In genomic region chr14:54291491-54292191, GRCh38 we compare ENCODE assay signal across 17 cellular contexts.
A peak's percentile ranks its signal among the peaks of the same experiment; 100 is the strongest.
DNase-seq lines count a peak whose midpoint lies in the region; ATAC-seq, FAIRE-seq and TF ChIP-seq lines count a peak whose summit lies in the region.
"Had no signal": no experiment of that assay in that cellular context is flagged by ENCODE, and none has a peak within 500 bp of the region (broad histone marks: within the 10 kb centered on the region; RNA-seq: fewer than 3 reads in every experiment).

No MANE protein-coding gene starts in this region.

- H3K36me3 ChIP-seq in ACC112 (ENCODE audit: insufficient read depth, low read length) (no peaks in the 10 kb centered on the region), H1 (ENCODE audit: control insufficient read depth in 2 of 4, insufficient read depth in 4 of 4, low read length in 3 of 4) (no peaks in the 10 kb centered on the region), left lung (no peaks in the 10 kb centered on the region)

- no peaks in the 10 kb centered on the region for H3K9me3 Mint-ChIP-seq in activated CD4-positive, alpha-beta T cell treated with anti-CD3 and anti-CD28 coated beads for 36 hours (ENCODE audit: low read depth)

- H4K8ac ChIP-seq in H1 (ENCODE audit: extremely low read depth, insufficient read depth, low read length): no peak overlapping the region

- H3K27ac Mint-ChIP-seq in activated CD4-positive, alpha-beta T cell treated with anti-CD3 and anti-CD28 coated beads for 36 hours: no peak overlapping the region
- H3K27ac Mint-ChIP-seq: IgD-negative memory B cell; stimulated activated naive B cell treated with anti-CD40 and anti-IgM and Interleukin-4, amounts not matched to agents 10 μg/mL and 1 μg/mL and 100 μg/mL, for 72 hours had no signal

- ATAC-seq in left lung (peak; percentile 35), HG03108 (IDR thresholded peaks at IDR 0.05; ENCODE audit: unreplicated experiment) (no peak), HG03196 (IDR thresholded peaks at IDR 0.05; ENCODE audit: unreplicated experiment) (no peak)
- ATAC-seq in activated CD4-positive, alpha-beta T cell treated with anti-CD3 and anti-CD28 coated beads for 36 hours: no peak
- ATAC-seq: activated T-cell treated with anti-CD3 and anti-CD28 coated beads, Interleukin-2, amount 50 U/mL, for 4 hours; SK-N-SH treated with all-trans-retinoic acid at 6 μM for 48 hours; stimulated activated naive B cell treated with anti-CD40 and anti-IgM and Interleukin-4, amounts not matched to agents 10 μg/mL and 1 μg/mL and 100 μg/mL, for 72 hours had no signal

- peaks cover 17% of the 10 kb centered on the region; the same call in 1 of the 2 replicates for H3K27me3 ChIP-seq in ACC112 (ENCODE audit: insufficient read depth, low read length)
- H3K27me3 ChIP-seq in H1 (replicated peaks in 1 of 4; ENCODE audit: control insufficient read depth in 3 of 4, extremely low read depth in 1 of 4, insufficient read depth in 3 of 4, low read length in 3 of 4): no peaks in the 10 kb centered on the region
- no peaks in the 10 kb centered on the region for H3K27me3 ChIP-seq in left lung

- H2AK5ac ChIP-seq in H1 (ENCODE audit: low read depth, low read length): no peak overlapping the region

- H4K91ac ChIP-seq in H1 (replicated peaks; ENCODE audit: insufficient read length, low read length): no peak overlapping the region

- H3K79me2 ChIP-seq in ACC112 (ENCODE audit: control insufficient read depth, insufficient read depth, low read length, unreplicated experiment) (no peaks in the 10 kb centered on the region), H1 (ENCODE audit: control insufficient read depth in 1 of 2, insufficient read depth in 2 of 2, low read length in 2 of 2) (no peaks in the 10 kb centered on the region)

- no peak overlapping the region for H2BK120ac ChIP-seq in H1 (replicated peaks; ENCODE audit: low read depth, low read length)

- H3K79me1 ChIP-seq in H1 (ENCODE audit: low read depth, low read length): no peaks in the 10 kb centered on the region

- POLR2A ChIA-PET in H1 (lab: Charles Lee; ENCODE audit: partially characterized antibody): no interaction called here
- POLR2A ChIA-PET in activated CD4-positive, alpha-beta T cell treated with anti-CD3 and anti-CD28 coated beads for 36 hours (lab: Charles Lee): no interaction called here

- FAIRE-seq in H1 (lab: Jason Lieb, UNC): no peak
- FAIRE-seq: endometrium, GM12891 had no signal

- 49% methylated on average over 11 of the region's 11 CpGs; no CpG with 5 or more reads in 1 of the 2 experiments for WGBS in H1 (ENCODE audit: extremely low coverage in 1 of 2, insufficient coverage in 1 of 2, insufficient read length in 1 of 2, insufficient replicate concordance in 2 of 2, low coverage in 1 of 2, low lambda C conversion rate in 2 of 2, missing lambda C conversion rate in 1 of 2), 2 experiments

- TF ChIP-seq CTCF in H1 (IDR thresholded peaks at IDR 0.05; ENCODE audit: control extremely low read depth in 1 of 3, insufficient read depth in 1 of 3, low read depth in 1 of 3, low read length in 3 of 3): no peak
- TF ChIP-seq CTCF in left lung (IDR thresholded peaks at IDR 0.05): no peak

- H3K4me3 ChIP-seq in ACC112 (ENCODE audit: low read depth, low read length) (no peak overlapping the region), H1 (ENCODE audit: extremely low read depth in 1 of 4, insufficient read depth in 2 of 4, low read depth in 3 of 4, low read length in 4 of 4) (no peak overlapping the region), left lung (no peak overlapping the region)

- DNase-seq in HuH-7.5 (ENCODE audit: low spot score) (peak; percentile 28), H1 (ENCODE audit: low read depth in 1 of 2, low spot score in 2 of 2) (peak in 1 of 2 experiments; percentile 51), left lung (no peak), NCI-H1048 (lab: John Stamatoyannopoulos, UW) (no peak)
- DNase-seq in activated CD4-positive, alpha-beta T cell treated with anti-CD3 and anti-CD28 coated beads for 36 hours: no peak
- DNase-seq: activated T-cell treated with anti-CD3 and anti-CD28 coated beads, Interleukin-2, amount 50 U/mL, for 4 hours; DMS153; NCI-H1694; stimulated activated CD4-positive, alpha-beta T cell treated with anti-CD3 and anti-CD28 coated beads, Interleukin-4, amount 100 ng/mL, for 1 hour; stimulated activated naive B cell treated with anti-CD40 and anti-IgM and Interleukin-4, amounts not matched to agents 10 μg/mL and 1 μg/mL and 100 μg/mL, for 72 hours had no signal

- H3K9me3 ChIP-seq in H1 (ENCODE audit: insufficient read depth in 2 of 2, low read depth in 1 of 2, low read length in 1 of 2): no peaks in the 10 kb centered on the region
- H3K9me3 ChIP-seq in left lung: no peaks in the 10 kb centered on the region

- TF ChIP-seq RAD21 in H1 (IDR thresholded peaks at IDR 0.05 in 1 of 2, conservative IDR thresholded peaks at IDR 0.05 in 1 of 2; ENCODE audit: low read depth in 2 of 2, low read length in 2 of 2): no peak

- H3K36me3 Mint-ChIP-seq in activated CD4-positive, alpha-beta T cell treated with anti-CD3 and anti-CD28 coated beads for 36 hours (ENCODE audit: low read depth): no peaks in the 10 kb centered on the region
- H3K36me3 Mint-ChIP-seq: stimulated activated naive B cell treated with anti-CD40 and anti-IgM and Interleukin-4, amounts not matched to agents 10 μg/mL and 1 μg/mL and 100 μg/mL, for 72 hours had no signal

- no peak for TF ChIP-seq EP300 in H1 (IDR thresholded peaks at IDR 0.05; ENCODE audit: borderline replicate concordance in 1 of 2, low read depth in 2 of 2, low read length in 2 of 2)

- H3K9ac ChIP-seq in H1 (replicated peaks in 1 of 4; ENCODE audit: extremely low read depth in 1 of 4, low read depth in 3 of 4, low read length in 3 of 4): no peak overlapping the region

- H2BK12ac ChIP-seq in H1 (ENCODE audit: low read depth, low read length): no peak overlapping the region

- H2BK15ac ChIP-seq in H1 (ENCODE audit: low read length): no peak overlapping the region

- H2BK5ac ChIP-seq in H1 (ENCODE audit: low read depth, low read length): no peak overlapping the region

- H3K14ac ChIP-seq in H1 (ENCODE audit: insufficient read length): no peak overlapping the region

- no peak overlapping the region for H3K4me3 Mint-ChIP-seq in activated CD4-positive, alpha-beta T cell treated with anti-CD3 and anti-CD28 coated beads for 36 hours
- H3K4me3 Mint-ChIP-seq: activated T-cell treated with anti-CD3 and anti-CD28 coated beads, Interleukin-2, amount 50 U/mL, for 4 hours; IgD-negative memory B cell; stimulated activated naive B cell treated with anti-CD40 and anti-IgM and Interleukin-4, amounts not matched to agents 10 μg/mL and 1 μg/mL and 100 μg/mL, for 72 hours had no signal

- no peak for TF ChIP-seq POLR2A in H1 (IDR thresholded peaks at IDR 0.05; ENCODE audit: control extremely low read depth in 1 of 2, low read depth in 2 of 2, low read length in 2 of 2)

- no peak overlapping the region for H3K4ac ChIP-seq in H1 (replicated peaks; ENCODE audit: insufficient read length, low read depth, low read length)

- CTCF ChIA-PET in H1 (lab: Charles Lee; ENCODE audit: partially characterized antibody): interaction anchor here (1.1 to 2.0 kb wide), 6 partner anchors 10 to 85 kb away, joined by 3 to 8 read pairs (median 4); no protein-coding TSS in a partner anchor
- CTCF ChIA-PET in activated CD4-positive, alpha-beta T cell treated with anti-CD3 and anti-CD28 coated beads for 36 hours (lab: Charles Lee): interaction anchor here (0.6 to 1.8 kb wide), 2 partner anchors 10 to 57 kb away, joined by 3 to 6 read pairs; no protein-coding TSS in a partner anchor

- H2AFZ ChIP-seq in ACC112 (ENCODE audit: low read length, unreplicated experiment): peak overlapping the region; percentile 23
- peak overlapping the region; percentile 64 for H2AFZ ChIP-seq in H1 (ENCODE audit: low read length)

- no peak overlapping the region for H3K56ac ChIP-seq in H1 (replicated peaks; ENCODE audit: insufficient read length, low read depth, low read length)

- no peaks in the 10 kb centered on the region for H4K20me1 ChIP-seq in H1 (replicated peaks in 1 of 2; ENCODE audit: control insufficient read depth in 1 of 2, insufficient read depth in 2 of 2, low read length in 2 of 2)

- peaks cover 15% of the 10 kb centered on the region for H3K4me1 ChIP-seq in ACC112 (ENCODE audit: control insufficient read depth, insufficient read depth, low read length, unreplicated experiment)
- H3K4me1 ChIP-seq in H1 (replicated peaks in 1 of 4; ENCODE audit: control insufficient read depth in 3 of 4, insufficient read depth in 4 of 4, low read length in 3 of 4): peaks cover 0 to 2% (median 0%) of the 10 kb centered on the region in 4 experiments; a peak in 3 of 7 replicates
- H3K4me1 ChIP-seq in left lung: no peaks in the 10 kb centered on the region

- H3K4me1 Mint-ChIP-seq in activated CD4-positive, alpha-beta T cell treated with anti-CD3 and anti-CD28 coated beads for 36 hours: no peaks in the 10 kb centered on the region
- H3K4me1 Mint-ChIP-seq: IgD-negative memory B cell; stimulated activated naive B cell treated with anti-CD40 and anti-IgM and Interleukin-4, amounts not matched to agents 10 μg/mL and 1 μg/mL and 100 μg/mL, for 72 hours had no signal

- intact Hi-C loops in left lung (cut with DNase I): no loop called here
- intact Hi-C loops in activated CD4-positive, alpha-beta T cell treated with anti-CD3 and anti-CD28 coated beads for 36 hours (cut with DNase I, micrococcal nuclease): no loop called here

- H3K23me2 ChIP-seq in H1 (ENCODE audit: low read depth, low read length): no peaks in the 10 kb centered on the region

- no peak overlapping the region for H4K5ac ChIP-seq in H1 (ENCODE audit: insufficient read length, low read depth, low read length)

- H3K18ac ChIP-seq in H1 (ENCODE audit: extremely low read depth, low read length): no peak overlapping the region; the same call in 1 of the 2 replicates

- H3K27me3 Mint-ChIP-seq in activated CD4-positive, alpha-beta T cell treated with anti-CD3 and anti-CD28 coated beads for 36 hours: peaks cover 25% of the 10 kb centered on the region

- H3K23ac ChIP-seq in H1 (ENCODE audit: insufficient read length): no peak overlapping the region

- peak overlapping the region in 1 of 2 experiments; percentile 15; a peak in 1 of 4 replicates for H3K4me2 ChIP-seq in H1 (ENCODE audit: insufficient read depth in 1 of 2, low read depth in 2 of 2, low read length in 2 of 2)

- no peak overlapping the region for H3K27ac ChIP-seq in ACC112 (ENCODE audit: low read depth, low read length)
- H3K27ac ChIP-seq in H1 (ENCODE audit: low read depth, low read length): no peak overlapping the region
- no peak overlapping the region for H3K27ac ChIP-seq in left lung

- H2BK20ac ChIP-seq in H1 (ENCODE audit: low read length): no peak overlapping the region

TF ChIP-seq in H1, 55 proteins besides CTCF, POLR2A, EP300 and RAD21 (continues in another document):
- TF ChIP-seq JUN (IDR thresholded peaks at IDR 0.05; ENCODE audit: low read depth, low read length): no peak
- no peak for TF ChIP-seq HDAC6 (IDR thresholded peaks at IDR 0.05; ENCODE audit: low read depth, low read length)
- TF ChIP-seq MAFK (IDR thresholded peaks at IDR 0.05; ENCODE audit: low read depth, low read length): no peak
- TF ChIP-seq CREB1 (IDR thresholded peaks at IDR 0.05): no peak
- no peak for TF ChIP-seq JUND (IDR thresholded peaks at IDR 0.05; ENCODE audit: low read length)
- no peak for TF ChIP-seq CBX5 (IDR thresholded peaks at IDR 0.05; ENCODE audit: low read depth, low read length)
- TF ChIP-seq NRF1 (IDR thresholded peaks at IDR 0.05; ENCODE audit: low read depth, low read length): no peak
